1 cellular context compared by ENCODE assay signal in genomic region chr3:52704611-52705437, GRCh38.
TF ChIP-seq lines count a peak whose summit lies in the region.

No MANE protein-coding gene starts in this region.

TF ChIP-seq in HepG2, 621 proteins besides CTCF, POLR2A, EP300 and RAD21 (continued from another document and continues in another):
- TF ChIP-seq ZBTB10 (CRISPR knock-in tag; IDR thresholded peaks at IDR 0.05; ENCODE audit: borderline replicate concordance) (no peak), HDAC6 (IDR thresholded peaks at IDR 0.05; ENCODE audit: low read depth, low read length) (no peak), KAT2B (IDR thresholded peaks at IDR 0.05; ENCODE audit: borderline replicate concordance, low read depth, low read length) (no peak), ZNF484 (CRISPR knock-in tag; IDR thresholded peaks at IDR 0.05; ENCODE audit: borderline replicate concordance, low read depth) (no peak), KLF9 (CRISPR knock-in tag; IDR thresholded peaks at IDR 0.05; ENCODE audit: low read depth) (0 out of 2 replicates have a peak, but pooled peaks have one; percentile 33), BCLAF1 (IDR thresholded peaks at IDR 0.05) (no peak), ZNF44 (CRISPR knock-in tag; IDR thresholded peaks at IDR 0.05) (no peak), ZBTB3 (CRISPR knock-in tag; IDR thresholded peaks at IDR 0.05; ENCODE audit: borderline replicate concordance, low read depth) (peak; percentile 67; the same call in 1 of the 2 replicates), MYNN (CRISPR knock-in tag; IDR thresholded peaks at IDR 0.05; ENCODE audit: low read depth) (no peak), FOSL2 (CRISPR knock-in tag; IDR thresholded peaks at IDR 0.05) (peak; percentile 42; the same call in 1 of the 2 replicates), NFRKB (IDR thresholded peaks at IDR 0.05) (no peak), ZNF577 (CRISPR knock-in tag; IDR thresholded peaks at IDR 0.05; ENCODE audit: borderline replicate concordance, low read depth) (no peak), FOXK1 (CRISPR knock-in tag; IDR thresholded peaks at IDR 0.05; ENCODE audit: borderline replicate concordance, low read depth) (peak; percentile 81), GTF2F1 (IDR thresholded peaks at IDR 0.05; ENCODE audit: low read length) (no peak), PPARG (CRISPR knock-in tag; conservative IDR thresholded peaks at IDR 0.05) (peak; percentile 77), IKZF4 (CRISPR knock-in tag; IDR thresholded peaks at IDR 0.05; ENCODE audit: borderline replicate concordance, low read depth, not compliant biosample characterization) (no peak), ZNF781 (CRISPR knock-in tag; IDR thresholded peaks at IDR 0.05; ENCODE audit: borderline replicate concordance, not compliant biosample characterization) (no peak), CHD4 (IDR thresholded peaks at IDR 0.05; ENCODE audit: borderline replicate concordance, low read length) (no peak; the same call in 1 of the 2 replicates), ZNF660 (CRISPR knock-in tag; IDR thresholded peaks at IDR 0.05; ENCODE audit: borderline replicate concordance, low read depth) (no peak), MAZ (IDR thresholded peaks at IDR 0.05; ENCODE audit: borderline replicate concordance, low read depth, low read length) (no peak), MAZ (CRISPR knock-in tag; IDR thresholded peaks at IDR 0.05; ENCODE audit: low read depth) (no peak; the same call in none of the 2 replicates), ZNF124 (CRISPR knock-in tag; IDR thresholded peaks at IDR 0.05) (peak; percentile 69; the same call in 1 of the 2 replicates), NPAS2 (CRISPR knock-in tag; IDR thresholded peaks at IDR 0.05; ENCODE audit: borderline replicate concordance) (no peak), PRPF4 (IDR thresholded peaks at IDR 0.05; ENCODE audit: low read depth, low read length, poor library complexity, severe bottlenecking) (no peak), ZNF414 (CRISPR knock-in tag; IDR thresholded peaks at IDR 0.05) (peak; percentile 78; the same call in 1 of the 2 replicates), TCF7 (IDR thresholded peaks at IDR 0.05; ENCODE audit: low read depth) (peak; percentile 97), IKZF1 (IDR thresholded peaks at IDR 0.05) (no peak), ARNTL (CRISPR knock-in tag; IDR thresholded peaks at IDR 0.05) (peak; percentile 97), AHDC1 (CRISPR knock-in tag; IDR thresholded peaks at IDR 0.05; ENCODE audit: borderline replicate concordance) (no peak; the same call in 1 of the 2 replicates), RBAK (CRISPR knock-in tag; IDR thresholded peaks at IDR 0.05) (no peak), ZNF143 (CRISPR knock-in tag; IDR thresholded peaks at IDR 0.05) (no peak), GPN1 (CRISPR knock-in tag; IDR thresholded peaks at IDR 0.05; ENCODE audit: borderline replicate concordance) (no peak), CBX2 (IDR thresholded peaks at IDR 0.05; ENCODE audit: low read depth, low read length) (no peak), CBX2 (CRISPR knock-in tag; IDR thresholded peaks at IDR 0.05; ENCODE audit: low read depth) (no peak)
- TF ChIP-seq, protein P1, sequence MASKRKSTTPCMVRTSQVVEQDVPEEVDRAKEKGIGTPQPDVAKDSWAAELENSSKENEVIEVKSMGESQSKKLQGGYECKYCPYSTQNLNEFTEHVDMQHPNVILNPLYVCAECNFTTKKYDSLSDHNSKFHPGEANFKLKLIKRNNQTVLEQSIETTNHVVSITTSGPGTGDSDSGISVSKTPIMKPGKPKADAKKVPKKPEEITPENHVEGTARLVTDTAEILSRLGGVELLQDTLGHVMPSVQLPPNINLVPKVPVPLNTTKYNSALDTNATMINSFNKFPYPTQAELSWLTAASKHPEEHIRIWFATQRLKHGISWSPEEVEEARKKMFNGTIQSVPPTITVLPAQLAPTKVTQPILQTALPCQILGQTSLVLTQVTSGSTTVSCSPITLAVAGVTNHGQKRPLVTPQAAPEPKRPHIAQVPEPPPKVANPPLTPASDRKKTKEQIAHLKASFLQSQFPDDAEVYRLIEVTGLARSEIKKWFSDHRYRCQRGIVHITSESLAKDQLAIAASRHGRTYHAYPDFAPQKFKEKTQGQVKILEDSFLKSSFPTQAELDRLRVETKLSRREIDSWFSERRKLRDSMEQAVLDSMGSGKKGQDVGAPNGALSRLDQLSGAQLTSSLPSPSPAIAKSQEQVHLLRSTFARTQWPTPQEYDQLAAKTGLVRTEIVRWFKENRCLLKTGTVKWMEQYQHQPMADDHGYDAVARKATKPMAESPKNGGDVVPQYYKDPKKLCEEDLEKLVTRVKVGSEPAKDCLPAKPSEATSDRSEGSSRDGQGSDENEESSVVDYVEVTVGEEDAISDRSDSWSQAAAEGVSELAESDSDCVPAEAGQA (IDR thresholded peaks at IDR 0.05; ENCODE audit: low read depth) = peak; percentile 20; the same call in 1 of the 2 replicates
- TF ChIP-seq, protein P1 (CRISPR knock-in tag; IDR thresholded peaks at IDR 0.05; ENCODE audit: borderline replicate concordance) = no peak
- TF ChIP-seq, protein P2, sequence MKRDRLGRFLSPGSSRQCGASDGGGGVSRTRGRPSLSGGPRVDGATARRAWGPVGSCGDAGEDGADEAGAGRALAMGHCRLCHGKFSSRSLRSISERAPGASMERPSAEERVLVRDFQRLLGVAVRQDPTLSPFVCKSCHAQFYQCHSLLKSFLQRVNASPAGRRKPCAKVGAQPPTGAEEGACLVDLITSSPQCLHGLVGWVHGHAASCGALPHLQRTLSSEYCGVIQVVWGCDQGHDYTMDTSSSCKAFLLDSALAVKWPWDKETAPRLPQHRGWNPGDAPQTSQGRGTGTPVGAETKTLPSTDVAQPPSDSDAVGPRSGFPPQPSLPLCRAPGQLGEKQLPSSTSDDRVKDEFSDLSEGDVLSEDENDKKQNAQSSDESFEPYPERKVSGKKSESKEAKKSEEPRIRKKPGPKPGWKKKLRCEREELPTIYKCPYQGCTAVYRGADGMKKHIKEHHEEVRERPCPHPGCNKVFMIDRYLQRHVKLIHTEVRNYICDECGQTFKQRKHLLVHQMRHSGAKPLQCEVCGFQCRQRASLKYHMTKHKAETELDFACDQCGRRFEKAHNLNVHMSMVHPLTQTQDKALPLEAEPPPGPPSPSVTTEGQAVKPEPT (CRISPR knock-in tag; IDR thresholded peaks at IDR 0.05; ENCODE audit: low read depth) = 0 out of 2 replicates have a peak, but pooled peaks have one; percentile 35
- TF ChIP-seq, protein P3, sequence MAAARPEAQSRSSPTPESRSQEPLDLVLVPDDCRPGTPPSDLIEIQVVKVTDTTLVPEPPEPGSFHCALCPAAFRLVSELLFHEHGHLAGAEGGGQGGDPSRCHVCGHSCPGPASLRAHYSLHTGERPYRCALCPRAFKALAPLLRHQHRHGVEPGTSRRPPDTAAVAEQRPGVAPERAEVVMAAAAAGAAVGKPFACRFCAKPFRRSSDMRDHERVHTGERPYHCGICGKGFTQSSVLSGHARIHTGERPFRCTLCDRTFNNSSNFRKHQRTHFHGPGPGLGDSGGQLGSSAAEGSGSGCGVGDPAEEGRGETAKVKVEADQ (CRISPR knock-in tag; IDR thresholded peaks at IDR 0.05; ENCODE audit: borderline replicate concordance) = no peak; the same call in 1 of the 2 replicates
